25 cellular contexts compared by ENCODE assay signal in genomic region chr3:158258619-158259018, GRCh38.
DNase-seq lines count a peak whose midpoint lies in the region; ATAC-seq and FAIRE-seq lines count a peak whose summit lies in the region.
"Had no signal": no experiment of that assay in that cellular context is flagged by ENCODE, and none has a peak within 500 bp of the region (broad histone marks: within the 10 kb centered on the region; RNA-seq: fewer than 3 reads in every experiment).

No MANE protein-coding gene starts in this region.

- ATAC-seq in GM21390 (IDR thresholded peaks at IDR 0.05; ENCODE audit: unreplicated experiment) (peak; percentile 55), GM19463 (IDR thresholded peaks at IDR 0.05; ENCODE audit: unreplicated experiment) (no peak), HG03097 (IDR thresholded peaks at IDR 0.05; ENCODE audit: low FRiP score, unreplicated experiment) (no peak)
- ATAC-seq: GM12878 had no signal

- DNase-seq in GM19239 (ENCODE audit: insufficient read length, low spot score) (no peak), kidney tubule cell (ENCODE audit: low spot score) (no peak)
- DNase-seq: 8988T; ACHN; BE2C; C1 segment of cervical spinal cord; CD4-positive, alpha-beta memory T cell; CD4-positive, CD25-positive, alpha-beta regulatory T cell; CD8-positive, alpha-beta memory T cell; COR-L47; DMS 273 treated with DMSO at 0.1 percent for 48 hours; DMS153; DMS53; DMS79; DND-41; EL; GDM1 had no signal

- H3K36me3 Mint-ChIP-seq in dendritic cell treated with granulocyte-macrophage colony-stimulating factor and Interleukin-4, amounts not matched to agents 40 ng/mL and 50 ng/mL, for 4 days (ENCODE audit: low read depth) = peaks cover 38% of the 10 kb centered on the region

- FAIRE-seq in GM19239 (lab: Jason Lieb, UNC) = peak; percentile 37
- FAIRE-seq: A204.1, GM12878, GM12892 had no signal

- peaks cover 30% of the 10 kb centered on the region for H3K9me3 Mint-ChIP-seq in dendritic cell treated with granulocyte-macrophage colony-stimulating factor and Interleukin-4, amounts not matched to agents 40 ng/mL and 50 ng/mL, for 4 days

- H3K27ac Mint-ChIP-seq in dendritic cell treated with granulocyte-macrophage colony-stimulating factor and Interleukin-4, amounts not matched to agents 40 ng/mL and 50 ng/mL, for 4 days = peak overlapping the region; percentile 21
- H3K27ac Mint-ChIP-seq: CD4-positive, CD25-positive, alpha-beta regulatory T cell; CD8-positive, alpha-beta memory T cell had no signal

- intact Hi-C loops in dendritic cell treated with granulocyte-macrophage colony-stimulating factor and Interleukin-4, amounts not matched to agents 40 ng/mL and 50 ng/mL, for 4 days (cut with micrococcal nuclease) = no loop called here

- H3K4me1 Mint-ChIP-seq in dendritic cell treated with granulocyte-macrophage colony-stimulating factor and Interleukin-4, amounts not matched to agents 40 ng/mL and 50 ng/mL, for 4 days (ENCODE audit: low read depth) = peaks cover 17% of the 10 kb centered on the region
- H3K4me1 Mint-ChIP-seq: CD14-positive monocyte had no signal

- no peaks in the 10 kb centered on the region for H3K27me3 Mint-ChIP-seq in dendritic cell treated with granulocyte-macrophage colony-stimulating factor and Interleukin-4, amounts not matched to agents 40 ng/mL and 50 ng/mL, for 4 days
- H3K27me3 Mint-ChIP-seq: CD4-positive, alpha-beta memory T cell; CD4-positive, CD25-positive, alpha-beta regulatory T cell; CD8-positive, alpha-beta memory T cell had no signal

- H3K4me3 Mint-ChIP-seq in dendritic cell treated with granulocyte-macrophage colony-stimulating factor and Interleukin-4, amounts not matched to agents 40 ng/mL and 50 ng/mL, for 4 days = no peak overlapping the region
- H3K4me3 Mint-ChIP-seq: CD14-positive monocyte; CD4-positive, alpha-beta memory T cell; CD4-positive, CD25-positive, alpha-beta regulatory T cell; CD8-positive, alpha-beta memory T cell had no signal
